8 cellular contexts compared by ENCODE assay signal in genomic region chr12:22443379-22444316, GRCh38.
DNase-seq lines count a peak whose midpoint lies in the region; ATAC-seq and TF ChIP-seq lines count a peak whose summit lies in the region.

No MANE protein-coding gene starts in this region.

- H2BK5ac ChIP-seq in IMR-90 (ENCODE audit: low read depth, low read length, poor library complexity, severe bottlenecking), result no peak overlapping the region

- H3K27ac ChIP-seq in DND-41 (ENCODE audit: low read length) (no peak overlapping the region), IMR-90 (ENCODE audit: insufficient read depth, low read length) (no peak overlapping the region), PC-9 (no peak overlapping the region), testis (no peak overlapping the region)

- H3K79me1 ChIP-seq in IMR-90 (ENCODE audit: low read depth in 1 of 2, low read length in 2 of 2), result no peaks in the 10 kb centered on the region

- TF ChIP-seq RAD21 in IMR-90 (IDR thresholded peaks at IDR 0.05; ENCODE audit: low read length), result peak; percentile 88

- no peak overlapping the region for H4K5ac ChIP-seq in IMR-90 (ENCODE audit: low read depth, low read length)

- H3K4me2 ChIP-seq in DND-41 (ENCODE audit: insufficient read depth, low read length), result no peak overlapping the region
- H3K4me2 ChIP-seq in IMR-90 (ENCODE audit: low read depth, low read length), result no peak overlapping the region
- H3K4me2 ChIP-seq in PC-9, result 0 out of 2 replicates have a peak overlapping the region, but pooled peaks have one; percentile 3

- no peak overlapping the region for H4K91ac ChIP-seq in IMR-90 (ENCODE audit: insufficient read depth, low read depth, low read length)

- peak; percentile 91 for TF ChIP-seq CTCF in DND-41 (IDR thresholded peaks at IDR 0.05; ENCODE audit: borderline replicate concordance, extremely low read depth, low read length, poor library complexity, severe bottlenecking)
- peak; percentile 81 for TF ChIP-seq CTCF in IMR-90 (conservative IDR thresholded peaks at IDR 0.05; ENCODE audit: low read depth, low read length)
- TF ChIP-seq CTCF in PC-9 (conservative IDR thresholded peaks at IDR 0.05), result peak; percentile 87
- peak; percentile 97 for TF ChIP-seq CTCF in neural crest cell (conservative IDR thresholded peaks at IDR 0.05)
- TF ChIP-seq CTCF in testis (IDR thresholded peaks at IDR 0.05), result peak in 2 of 3 experiments; percentile 49 to 69

- H3K36me3 ChIP-seq in DND-41 (ENCODE audit: insufficient read depth, low read length) (peaks cover 2% of the 10 kb centered on the region; the same call in 1 of the 2 replicates), IMR-90 (ENCODE audit: control insufficient read depth, insufficient read depth, low read length) (no peaks in the 10 kb centered on the region), PC-9 (ENCODE audit: low read depth) (no peaks in the 10 kb centered on the region), testis (ENCODE audit: low read depth, missing control alignments) (no peaks in the 10 kb centered on the region)

- no CpG with 5 or more reads among the region's 17 CpGs for WGBS in IMR-90 (ENCODE audit: extremely low coverage in 2 of 2, insufficient read length in 1 of 2), 2 experiments
- WGBS in testis, 2 donors, result 18 to 22% methylated on average over 17 of the region's 17 CpGs

- TF ChIP-seq POLR2A in IMR-90 (IDR thresholded peaks at IDR 0.05; ENCODE audit: low read depth, low read length), result no peak
- no peak for TF ChIP-seq POLR2A in testis (IDR thresholded peaks at IDR 0.05)

- no peak overlapping the region for H2BK20ac ChIP-seq in IMR-90 (ENCODE audit: low read depth, low read length)

- H3K9me3 ChIP-seq in DND-41 (ENCODE audit: insufficient read depth, low read length, severe bottlenecking) (no peaks in the 10 kb centered on the region), IMR-90 (ENCODE audit: control insufficient read depth, insufficient read depth, low read length) (no peaks in the 10 kb centered on the region), PC-9 (ENCODE audit: insufficient read depth, low read depth) (peaks cover 16% of the 10 kb centered on the region; the same call in 1 of the 2 replicates), testis (no peaks in the 10 kb centered on the region)

- dilution Hi-C loops in IMR-90 (cut with HindIII; ENCODE audit: low sequenced_read_pairs, unreplicated experiment), result no loop called here

- H3K36me3 Mint-ChIP-seq in activated T-cell treated with anti-CD3 and anti-CD28 coated beads, Interleukin-2, amount 50 U/mL, for 24 hours (ENCODE audit: low read depth), result no peaks in the 10 kb centered on the region
- H3K36me3 Mint-ChIP-seq in neural crest cell (ENCODE audit: low read depth), result no peaks in the 10 kb centered on the region

- H3K56ac ChIP-seq in IMR-90 (ENCODE audit: extremely low read depth, insufficient read depth, low read length), result no peak overlapping the region

- BruUV-seq in IMR-90 (replicated peaks; lab: Mats Ljungman, UMichigan) (no TSS peak), PC-9 (replicated peaks; lab: Mats Ljungman, UMichigan) (no TSS peak)

- ATAC-seq in DND-41 (ENCODE audit: insufficient read depth, low read depth) (peak; percentile 99), GM21717 (IDR thresholded peaks at IDR 0.05; ENCODE audit: unreplicated experiment) (peak; percentile 100), IMR-90 (ENCODE audit: low read depth) (peak; percentile 99)

- DNase-seq in DND-41, result peak; percentile 60
- DNase-seq in IMR-90, result peak; percentile 79
- peak; percentile 57 to 75 for DNase-seq in PC-9
- peak; percentile 58 for DNase-seq in activated T-cell treated with anti-CD3 and anti-CD28 coated beads, Interleukin-2, amount 50 U/mL, for 24 hours
- DNase-seq in fibroblast of peridontal ligament (ENCODE audit: extremely low read depth), result peak; percentile 86
- DNase-seq in neural crest cell (ENCODE audit: low read depth, low spot score), result peak; percentile 52
- DNase-seq in testis, result peak; percentile 84

- H2AK9ac ChIP-seq in IMR-90 (replicated peaks; ENCODE audit: low read depth, low read length, poor library complexity), result peak overlapping the region; percentile 68

- no peaks in the 10 kb centered on the region for H3K9me3 Mint-ChIP-seq in activated T-cell treated with anti-CD3 and anti-CD28 coated beads, Interleukin-2, amount 50 U/mL, for 24 hours
- peaks cover 3% of the 10 kb centered on the region for H3K9me3 Mint-ChIP-seq in neural crest cell

- H3K18ac ChIP-seq in IMR-90 (ENCODE audit: low read depth, low read length), result no peak overlapping the region

- CTCF ChIA-PET in IMR-90 (lab: Yijun Ruan, JAX) (interaction anchor here (0.6 to 1.3 kb wide), 6 partner anchors 12 to 744 kb away, joined by 3 to 5 read pairs (median 3); no protein-coding TSS in a partner anchor), PC-9 (lab: Charles Lee) (interaction anchor here (0.6 to 1.8 kb wide), 4 partner anchors 23 to 746 kb away, joined by 3 to 20 read pairs (median 6); no protein-coding TSS in a partner anchor)

- H3K4me1 ChIP-seq in DND-41 (ENCODE audit: insufficient read depth, low read length) (no peaks in the 10 kb centered on the region), IMR-90 (ENCODE audit: control insufficient read depth, insufficient read depth, low read length) (peaks cover 3% of the 10 kb centered on the region; the same call in 1 of the 2 replicates), PC-9 (replicated peaks; ENCODE audit: insufficient read depth) (no peaks in the 10 kb centered on the region; the same call in 1 of the 2 replicates), testis (no peaks in the 10 kb centered on the region)

- no peak overlapping the region for H2BK120ac ChIP-seq in IMR-90 (ENCODE audit: low read depth, low read length)

- no peak overlapping the region for H3K9ac ChIP-seq in DND-41 (ENCODE audit: low read depth, low read length)
- no peak overlapping the region for H3K9ac ChIP-seq in IMR-90 (ENCODE audit: low read depth, low read length)

- H2AFZ ChIP-seq in DND-41 (ENCODE audit: low read depth, low read length) (no peak overlapping the region), IMR-90 (replicated peaks; ENCODE audit: low read length, poor library complexity) (peak overlapping the region; percentile 18), PC-9 (no peak overlapping the region; the same call in 1 of the 2 replicates)

- H2BK15ac ChIP-seq in IMR-90 (ENCODE audit: low read depth, low read length), result no peak overlapping the region

- H3K4ac ChIP-seq in IMR-90 (ENCODE audit: low read depth, low read length), result no peak overlapping the region

- H4K8ac ChIP-seq in IMR-90 (ENCODE audit: low read depth in 2 of 2, low read length in 2 of 2), result no peak overlapping the region

- H2AK5ac ChIP-seq in IMR-90 (ENCODE audit: low read depth, low read length), result no peak overlapping the region

- H3K79me2 ChIP-seq in DND-41 (ENCODE audit: insufficient read depth, low read length), result no peaks in the 10 kb centered on the region
- H3K79me2 ChIP-seq in PC-9 (ENCODE audit: low read depth), result no peaks in the 10 kb centered on the region

- peaks cover 8% of the 10 kb centered on the region for H3K4me1 Mint-ChIP-seq in activated T-cell treated with anti-CD3 and anti-CD28 coated beads, Interleukin-2, amount 50 U/mL, for 24 hours (ENCODE audit: low read depth)
- no peaks in the 10 kb centered on the region for H3K4me1 Mint-ChIP-seq in neural crest cell

- H3K14ac ChIP-seq in IMR-90 (replicated peaks; ENCODE audit: low read depth, low read length), result no peak overlapping the region

- no peaks in the 10 kb centered on the region for H4K20me1 ChIP-seq in DND-41 (ENCODE audit: insufficient read depth, low read length)
- no peaks in the 10 kb centered on the region for H4K20me1 ChIP-seq in IMR-90 (ENCODE audit: insufficient read depth, low read length)
- H4K20me1 ChIP-seq in PC-9 (ENCODE audit: insufficient read depth), result no peaks in the 10 kb centered on the region

- no peaks in the 10 kb centered on the region for H3K9me1 ChIP-seq in IMR-90 (ENCODE audit: insufficient read depth, low read length)

- H3K27me3 ChIP-seq in DND-41 (ENCODE audit: insufficient read depth, low read length, poor library complexity) (no peaks in the 10 kb centered on the region), IMR-90 (ENCODE audit: control insufficient read depth, insufficient read depth, low read length) (no peaks in the 10 kb centered on the region; the same call in 1 of the 2 replicates), PC-9 (ENCODE audit: insufficient read depth, low read depth) (no peaks in the 10 kb centered on the region), testis (no peaks in the 10 kb centered on the region)

- intact Hi-C loops in IMR-90 (cut with micrococcal nuclease), result loop anchor here (1.0 to 10.0 kb wide), 5 partner anchors 108 to 745 kb away; no protein-coding TSS in a partner anchor
- intact Hi-C loops in PC-9 (cut with micrococcal nuclease; ENCODE audit: unreplicated experiment), result loop anchor here (1.0 kb wide), 2 partner anchors 108 to 360 kb away; no protein-coding TSS in a partner anchor
- intact Hi-C loops in testis (cut with DNase I; ENCODE audit: low total_unique reads), result no loop called here

- POLR2A ChIA-PET in IMR-90 (lab: Charles Lee; ENCODE audit: unreplicated experiment), result no interaction called here
- POLR2A ChIA-PET in PC-9 (lab: Charles Lee; ENCODE audit: unreplicated experiment), result interaction anchor here (0.6 kb wide), 1 partner anchor 33 kb away, joined by 14 read pairs; no protein-coding TSS in a partner anchor

- H3K23ac ChIP-seq in IMR-90 (ENCODE audit: low read depth, low read length), result no peak overlapping the region

- H3K4me3 Mint-ChIP-seq in activated T-cell treated with anti-CD3 and anti-CD28 coated beads, Interleukin-2, amount 50 U/mL, for 24 hours, result no peak overlapping the region
- H3K4me3 Mint-ChIP-seq in neural crest cell, result no peak overlapping the region

- no peaks in the 10 kb centered on the region for H3K27me3 Mint-ChIP-seq in activated T-cell treated with anti-CD3 and anti-CD28 coated beads, Interleukin-2, amount 50 U/mL, for 24 hours
- peaks cover 7% of the 10 kb centered on the region for H3K27me3 Mint-ChIP-seq in neural crest cell (ENCODE audit: low read depth)

- H3F3A ChIP-seq in PC-9 (ENCODE audit: insufficient read depth, low read depth), result no peaks in the 10 kb centered on the region

- H3K9me2 ChIP-seq in PC-9 (ENCODE audit: insufficient read depth), result no peaks in the 10 kb centered on the region

- in situ Hi-C loops in IMR-90 (cut with MboI; ENCODE audit: low sequenced_read_pairs), result loop anchor here (10.0 to 25.0 kb wide), 2 partner anchors 359 to 756 kb away; no protein-coding TSS in a partner anchor

- H3K27ac Mint-ChIP-seq in activated T-cell treated with anti-CD3 and anti-CD28 coated beads, Interleukin-2, amount 50 U/mL, for 24 hours, result no peak overlapping the region
- no peak overlapping the region for H3K27ac Mint-ChIP-seq in neural crest cell (ENCODE audit: unreplicated experiment)

- H3K4me3 ChIP-seq in DND-41 (ENCODE audit: low read depth in 1 of 2, low read length in 2 of 2) (no peak overlapping the region), IMR-90 (ENCODE audit: insufficient read depth, low read depth, low read length) (no peak overlapping the region), PC-9 (no peak overlapping the region), testis (no peak overlapping the region)

TF ChIP-seq in IMR-90, 13 proteins besides CTCF, POLR2A, EP300 and RAD21:
- TF ChIP-seq SMC3 (IDR thresholded peaks at IDR 0.05; ENCODE audit: low read depth, low read length) (peak; percentile 78), MXI1 (IDR thresholded peaks at IDR 0.05; ENCODE audit: borderline replicate concordance, low read depth, low read length) (no peak)
